In genomic region chr2:62142054-62142453, GRCh38 we compare ENCODE assay signal across 19 cellular contexts. TPM values are rescaled to one million over a fixed set of nuclear protein-coding genes. Genes with fewer than 3 reads are reported as not detected.
A peak's percentile ranks its signal among the peaks of the same experiment; 100 is the strongest.
DNase-seq lines count a peak whose midpoint lies in the region; ATAC-seq, FAIRE-seq and TF ChIP-seq lines count a peak whose summit lies in the region.
"Had no signal": no experiment of that assay in that cellular context is flagged by ENCODE, and none has a peak within 500 bp of the region (broad histone marks: within the 10 kb centered on the region; RNA-seq: fewer than 3 reads in every experiment).

No MANE protein-coding gene starts in this region.

- no peaks in the 10 kb centered on the region for H3K36me3 Mint-ChIP-seq in Caco-2 (ENCODE audit: insufficient read depth, unreplicated experiment)

- DNase-seq in GM12891 (ENCODE audit: insufficient read length, low spot score) = no peak
- peak; percentile 29 for DNase-seq in RPMI8226
- DNase-seq in adrenal gland = no peak
- DNase-seq in KG1 (lab: John Stamatoyannopoulos, UW) = no peak
- no peak for DNase-seq in A172 (ENCODE audit: low spot score)
- no peak for DNase-seq in Caco-2
- DNase-seq: activated CD4-positive, alpha-beta T cell treated with anti-CD3 and anti-CD28 coated beads, Interleukin-2, amount 50 U/mL, for 48 hours; BE2C; hypothalamus; left colon; naive thymus-derived CD8-positive, alpha-beta T cell; NCI-H2029 treated with DMSO at 0.1 percent for 48 hours; NCI-H526 treated with DMSO at 0.1 percent for 48 hours; SHP77; T1000; transverse colon had no signal

- H3K27me3 ChIP-seq in adrenal gland = no peaks in the 10 kb centered on the region
- no peaks in the 10 kb centered on the region for H3K27me3 ChIP-seq in Caco-2 (replicated peaks; ENCODE audit: control insufficient read depth, insufficient read depth, low read length)
- H3K27me3 ChIP-seq: BE2C, transverse colon had no signal

- peaks cover 3% of the 10 kb centered on the region for H3K4me1 Mint-ChIP-seq in Caco-2 (ENCODE audit: low read depth, unreplicated experiment)

- CTCF ChIA-PET in Caco-2 (lab: Charles Lee) = no interaction called here

- no peaks in the 10 kb centered on the region for H3K27me3 Mint-ChIP-seq in Caco-2 (ENCODE audit: insufficient read depth, unreplicated experiment)
- H3K27me3 Mint-ChIP-seq: naive thymus-derived CD8-positive, alpha-beta T cell had no signal

- H3K9me3 ChIP-seq in adrenal gland (replicated peaks in 1 of 3) = no peaks in the 10 kb centered on the region
- no peaks in the 10 kb centered on the region for H3K9me3 ChIP-seq in Caco-2
- H3K9me3 ChIP-seq: BE2C, transverse colon had no signal

- TF ChIP-seq POLR2A in GM12891 (IDR thresholded peaks at IDR 0.05; ENCODE audit: low read depth, low read length) (no peak), adrenal gland (IDR thresholded peaks at IDR 0.05) (no peak)

- H3K4me3 ChIP-seq in adrenal gland (no peak overlapping the region), Caco-2 (ENCODE audit: low read depth, low read length) (no peak overlapping the region)
- H3K4me3 ChIP-seq: coronary artery, transverse colon had no signal

- TF ChIP-seq CTCF in adrenal gland (IDR thresholded peaks at IDR 0.05) = no peak
- no peak for TF ChIP-seq CTCF in Caco-2 (IDR thresholded peaks at IDR 0.05; ENCODE audit: insufficient read depth in 1 of 2, low read depth in 1 of 2, low read length in 1 of 2, severe bottlenecking in 1 of 2, unreplicated experiment in 1 of 2)

- H3K4me3 Mint-ChIP-seq in Caco-2 (ENCODE audit: unreplicated experiment) = no peak overlapping the region
- H3K4me3 Mint-ChIP-seq: naive thymus-derived CD8-positive, alpha-beta T cell had no signal

- ATAC-seq in GM19351 (IDR thresholded peaks at IDR 0.05; ENCODE audit: unreplicated experiment) (peak; percentile 44), HG03139 (IDR thresholded peaks at IDR 0.05; ENCODE audit: unreplicated experiment) (peak; percentile 39)
- ATAC-seq: left colon; naive thymus-derived CD8-positive, alpha-beta T cell had no signal

- WGBS in adrenal gland, 4 donors = 76 to 78% (median 77%) methylated on average over 4 of the region's 4 CpGs

- H3K9me3 Mint-ChIP-seq in Caco-2 (ENCODE audit: unreplicated experiment) = no peaks in the 10 kb centered on the region
- H3K9me3 Mint-ChIP-seq: naive thymus-derived CD8-positive, alpha-beta T cell had no signal

- intact Hi-C loops in adrenal gland (cut with DNase I) = no loop called here
- intact Hi-C loops in Caco-2 (cut with micrococcal nuclease; ENCODE audit: unreplicated experiment) = no loop called here

- no TSS peak for BruUV-seq in Caco-2 (replicated peaks; lab: Mats Ljungman, UMichigan)

- POLR2A ChIA-PET in Caco-2 (lab: Charles Lee) = no interaction called here

- peaks cover 0 to 3% of the 10 kb centered on the region in 2 donors for H3K4me1 ChIP-seq in adrenal gland (replicated peaks in 1 of 2)
- peaks cover 14% of the 10 kb centered on the region for H3K4me1 ChIP-seq in Caco-2
- H3K4me1 ChIP-seq: BE2C, transverse colon had no signal

- H3K27ac Mint-ChIP-seq in Caco-2 (ENCODE audit: unreplicated experiment) = no peak overlapping the region

- H3K36me3 ChIP-seq in adrenal gland (replicated peaks in 1 of 2) (no peaks in the 10 kb centered on the region), Caco-2 (ENCODE audit: control insufficient read depth, insufficient read depth, low read length) (no peaks in the 10 kb centered on the region)
- H3K36me3 ChIP-seq: BE2C, transverse colon had no signal

- H3K27ac ChIP-seq in adrenal gland = no peak overlapping the region
- H3K27ac ChIP-seq: coronary artery, transverse colon had no signal

- peak; percentile 85 for FAIRE-seq in GM12891 (lab: Jason Lieb, UNC)

TF ChIP-seq in GM12891, 5 proteins besides CTCF, POLR2A, EP300 and RAD21:
- TF ChIP-seq TAF1 (IDR thresholded peaks at IDR 0.05; ENCODE audit: low read depth, low read length) = no peak
- TF ChIP-seq SPI1 (IDR thresholded peaks at IDR 0.05; ENCODE audit: low read depth, low read length) = peak; percentile 78
TF ChIP-seq in GM12891: peak in this region for 1.

RNA-seq across cellular contexts. Expression of gene B3GNT2, which starts 53.9 kb away (rescaled TPM):
- 47.2 TPM for polyA plus RNA-seq in GM12891 (2012; ENCODE audit: low read depth, missing spikeins)
- total RNA-seq in adrenal gland = 10 to 100 TPM; 13.0 to 29.2 (median 18.4) TPM
- 10 to 100 TPM in 1 of 3 donors, 1 to 10 TPM in 2; 7.1 to 30.4 (median 7.9) TPM for polyA plus RNA-seq in adrenal gland
- total RNA-seq in A172 (2014; rRNA removed; shearing (Covaris generic)) = 37.8 and 42.0 TPM in 2 replicates
- total RNA-seq in Caco-2 (2022) = 47.4 and 50.5 TPM in 2 replicates
